ENCODE assay signal across 19 cellular contexts in the genomic region with DNA sequence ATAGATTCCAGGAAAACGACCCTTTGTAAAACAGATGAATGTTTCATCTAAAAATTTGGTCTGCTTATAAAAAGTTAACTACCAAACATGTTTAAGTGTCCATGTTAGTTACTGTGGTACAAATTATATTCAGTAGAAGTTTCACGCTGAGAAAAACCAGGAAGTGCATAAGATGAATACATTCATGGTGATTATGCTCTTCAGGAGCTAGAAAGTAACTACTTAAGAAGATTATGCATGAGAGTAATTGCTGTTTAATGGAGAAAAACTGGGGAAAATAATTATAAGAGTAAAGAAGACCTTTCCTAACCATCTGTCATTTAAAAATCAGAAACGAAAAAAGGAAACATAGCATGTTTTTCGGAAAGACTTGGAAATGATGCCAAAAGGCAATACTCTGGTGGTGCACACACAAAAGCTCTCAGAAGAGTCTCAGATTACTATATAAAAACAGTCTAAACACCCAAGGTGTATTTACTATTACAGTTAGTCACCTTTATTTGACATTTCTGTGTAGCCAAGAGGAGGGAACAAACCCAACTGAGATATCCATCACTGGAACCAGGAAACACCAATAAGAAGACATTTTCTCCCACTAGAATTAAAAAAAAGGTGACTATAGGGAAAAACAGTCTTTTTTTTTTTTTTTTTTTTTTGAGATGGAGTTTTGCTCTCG. TPM values are rescaled to one million over a fixed set of nuclear protein-coding genes. Genes with fewer than 3 reads are reported as not detected.
DNase-seq lines count a peak whose midpoint lies in the region; ATAC-seq and TF ChIP-seq lines count a peak whose summit lies in the region.
"Had no signal": no experiment of that assay in that cellular context is flagged by ENCODE, and none has a peak within 500 bp of the region (broad histone marks: within the 10 kb centered on the region; RNA-seq: fewer than 3 reads in every experiment).

No MANE protein-coding gene starts in this region.

- 68% methylated on average over 4 of the region's 5 CpGs for WGBS in mammary epithelial cell (ENCODE audit: low coverage, missing lambda C conversion rate)
- 75% methylated on average over 5 of the region's 5 CpGs for WGBS in SK-N-SH (ENCODE audit: low lambda C conversion rate)

- no peaks in the 10 kb centered on the region for H3K9me3 Mint-ChIP-seq in MCF 10A (ENCODE audit: unreplicated experiment)
- H3K9me3 Mint-ChIP-seq in type B pancreatic cell, result no peaks in the 10 kb centered on the region
- H3K9me3 Mint-ChIP-seq: brain; T-helper 2 cell treated with Interferon-gamma antibody and Interleukin-4, amounts not matched to agents 5 μg/mL and 100 μg/mL, for 36 hours had no signal

- H3K27ac Mint-ChIP-seq in MCF 10A (ENCODE audit: low read depth, unreplicated experiment) (no peak overlapping the region), type B pancreatic cell (peak overlapping the region; percentile 55)
- H3K27ac Mint-ChIP-seq: activated naive CD8-positive, alpha-beta T cell; brain; T-helper 2 cell treated with Interferon-gamma antibody and Interleukin-4, amounts not matched to agents 5 μg/mL and 100 μg/mL, for 36 hours had no signal

- TSS peak; percentile 68 for BruUV-seq in mammary epithelial cell (replicated peaks; lab: Mats Ljungman, UMichigan)
- no TSS peak for BruUV-seq in MCF 10A (replicated peaks; lab: Mats Ljungman, UMichigan)

- H3K9ac ChIP-seq in mammary epithelial cell (ENCODE audit: insufficient read depth, low read length) (no peak overlapping the region), OCI-LY1 (ENCODE audit: low read length) (no peak overlapping the region), SK-N-SH (no peak overlapping the region)

- H3K4me2 ChIP-seq in mammary epithelial cell (ENCODE audit: insufficient read depth, low read depth, low read length) (no peak overlapping the region), OCI-LY1 (ENCODE audit: low read length) (peak overlapping the region; percentile 40; the same call in 1 of the 2 replicates), SK-N-SH (no peak overlapping the region)

- H3K36me3 ChIP-seq in mammary epithelial cell (ENCODE audit: insufficient read depth, low read length), result no peaks in the 10 kb centered on the region
- H3K36me3 ChIP-seq in OCI-LY1 (ENCODE audit: insufficient read depth, low read length), result no peaks in the 10 kb centered on the region
- H3K36me3 ChIP-seq in SK-N-SH (replicated peaks in 1 of 2; ENCODE audit: control insufficient read depth in 1 of 2, insufficient read depth in 2 of 2, low read length in 1 of 2), result no peaks in the 10 kb centered on the region
- H3K36me3 ChIP-seq: gastroesophageal sphincter, left ventricle myocardium inferior, sigmoid colon had no signal

- TF ChIP-seq CTCF in mammary epithelial cell (conservative IDR thresholded peaks at IDR 0.05 in 1 of 2, IDR thresholded peaks at IDR 0.05 in 1 of 2; ENCODE audit: extremely low read depth in 1 of 2, insufficient read depth in 1 of 2, low read depth in 1 of 2, low read length in 2 of 2) (no peak), MCF 10A (IDR thresholded peaks at IDR 0.05; ENCODE audit: unreplicated experiment) (no peak), OCI-LY1 (IDR thresholded peaks at IDR 0.05; ENCODE audit: low read length) (no peak), type B pancreatic cell (conservative IDR thresholded peaks at IDR 0.05) (no peak), SK-N-SH (IDR thresholded peaks at IDR 0.05) (no peak)

- H3K4me1 Mint-ChIP-seq in MCF 10A (ENCODE audit: insufficient read depth, unreplicated experiment) (no peaks in the 10 kb centered on the region), type B pancreatic cell (ENCODE audit: unreplicated experiment) (peaks cover 11% of the 10 kb centered on the region)

- CTCF ChIA-PET in mammary epithelial cell (lab: Charles Lee; ENCODE audit: low non-redundant PET) (no interaction called here), MCF 10A (lab: Yijun Ruan, JAX) (no interaction called here), SK-N-SH (lab: Yijun Ruan, JAX) (interaction anchor here (1.0 to 1.4 kb wide), 2 partner anchors 20 to 38 kb away, joined by 3 read pairs; no protein-coding TSS in a partner anchor)

- H2AFZ ChIP-seq in mammary epithelial cell (ENCODE audit: low read depth, low read length) (no peak overlapping the region), OCI-LY1 (ENCODE audit: low read length) (peak overlapping the region; percentile 94; the same call in 1 of the 2 replicates), SK-N-SH (ENCODE audit: low read depth) (no peak overlapping the region)

- intact Hi-C loops in mammary epithelial cell (cut with micrococcal nuclease) (no loop called here), MCF 10A (cut with micrococcal nuclease) (no loop called here)

- no peaks in the 10 kb centered on the region for H3K27me3 ChIP-seq in mammary epithelial cell (ENCODE audit: insufficient read depth, low read length)
- H3K27me3 ChIP-seq in OCI-LY1 (ENCODE audit: insufficient read depth, low read length), result no peaks in the 10 kb centered on the region
- no peaks in the 10 kb centered on the region for H3K27me3 ChIP-seq in SK-N-SH (ENCODE audit: insufficient read depth)
- H3K27me3 ChIP-seq: gastroesophageal sphincter, sigmoid colon had no signal

- H3K27me3 Mint-ChIP-seq in MCF 10A (ENCODE audit: insufficient read depth, unreplicated experiment), result no peaks in the 10 kb centered on the region
- H3K27me3 Mint-ChIP-seq in type B pancreatic cell, result no peaks in the 10 kb centered on the region
- H3K27me3 Mint-ChIP-seq: activated naive CD8-positive, alpha-beta T cell; brain had no signal

- H3K4me1 ChIP-seq in mammary epithelial cell (ENCODE audit: insufficient read depth, low read length), result no peaks in the 10 kb centered on the region
- H3K4me1 ChIP-seq in OCI-LY1 (ENCODE audit: insufficient read depth, low read length, severe bottlenecking), result peaks cover 14% of the 10 kb centered on the region
- 0 out of 4 replicates have a peak, but pooled peaks cover 0 to 6% of the 10 kb centered on the region in 2 experiments for H3K4me1 ChIP-seq in SK-N-SH (ENCODE audit: control insufficient read depth in 1 of 2, insufficient read depth in 2 of 2, low read depth in 1 of 2, low read length in 1 of 2)
- H3K4me1 ChIP-seq: gastroesophageal sphincter, left ventricle myocardium inferior, sigmoid colon had no signal

- ATAC-seq in HG03432 (IDR thresholded peaks at IDR 0.05; ENCODE audit: unreplicated experiment) (no peak), HG02623 (IDR thresholded peaks at IDR 0.05; ENCODE audit: unreplicated experiment) (no peak)
- ATAC-seq: gastroesophageal sphincter had no signal

- POLR2A ChIA-PET in MCF 10A (lab: Yijun Ruan, JAX) (no interaction called here), SK-N-SH (lab: Yijun Ruan, JAX) (no interaction called here)

- DNase-seq in mammary epithelial cell (no peak), MCF 10A (ENCODE audit: unreplicated experiment) (no peak), NCI-H2029 (lab: John Stamatoyannopoulos, UW) (peak; percentile 27), type B pancreatic cell (ENCODE audit: extremely low spot score, unreplicated experiment) (no peak), SK-N-SH (no peak)
- DNase-seq: activated CD4-positive, alpha-beta T cell treated with anti-CD3 and anti-CD28 coated beads, Interleukin-2, amount 50 U/mL, for 1 hour; activated T-cell treated with anti-CD3 and anti-CD28 coated beads, Interleukin-2, amount 50 U/mL, for 1 hour; cortex of kidney; left ventricle myocardium inferior; SHP77; sigmoid colon; stimulated activated CD4-positive, alpha-beta T cell treated with anti-CD3 and anti-CD28 coated beads, Interleukin-2, amount 100 ng/mL, for 24 hours had no signal

- no peaks in the 10 kb centered on the region for H3K9me3 ChIP-seq in mammary epithelial cell (replicated peaks; ENCODE audit: insufficient read depth, low read length)
- no peaks in the 10 kb centered on the region for H3K9me3 ChIP-seq in OCI-LY1 (ENCODE audit: low read length)
- no peaks in the 10 kb centered on the region for H3K9me3 ChIP-seq in SK-N-SH
- H3K9me3 ChIP-seq: gastroesophageal sphincter, left ventricle myocardium inferior, sigmoid colon had no signal

- no peaks in the 10 kb centered on the region for H3K79me2 ChIP-seq in mammary epithelial cell (ENCODE audit: insufficient read depth, low read length)
- H3K79me2 ChIP-seq in OCI-LY1 (ENCODE audit: insufficient read depth, low read length), result no peaks in the 10 kb centered on the region
- H3K79me2 ChIP-seq in SK-N-SH (ENCODE audit: insufficient read depth), result no peaks in the 10 kb centered on the region

- H3K4me3 Mint-ChIP-seq in MCF 10A (ENCODE audit: unreplicated experiment) (no peak overlapping the region), type B pancreatic cell (no peak overlapping the region)
- H3K4me3 Mint-ChIP-seq: activated naive CD8-positive, alpha-beta T cell; brain; T-helper 2 cell treated with Interferon-gamma antibody and Interleukin-4, amounts not matched to agents 5 μg/mL and 100 μg/mL, for 36 hours had no signal

- H3F3A ChIP-seq in OCI-LY1 (ENCODE audit: insufficient read depth, low read length), result no peaks in the 10 kb centered on the region
- peaks cover 4% of the 10 kb centered on the region for H3F3A ChIP-seq in SK-N-SH (replicated peaks; ENCODE audit: insufficient read depth)

- H4K20me1 ChIP-seq in mammary epithelial cell (ENCODE audit: insufficient read depth, low read length) (no peaks in the 10 kb centered on the region), OCI-LY1 (ENCODE audit: insufficient read depth, low read length) (no peaks in the 10 kb centered on the region), SK-N-SH (ENCODE audit: insufficient read depth) (no peaks in the 10 kb centered on the region)

- TF ChIP-seq RAD21 in SK-N-SH (IDR thresholded peaks at IDR 0.05; ENCODE audit: low read length), result no peak

- no peak overlapping the region for H3K4me3 ChIP-seq in mammary epithelial cell (replicated peaks in 1 of 3; ENCODE audit: insufficient read depth in 1 of 3, low read depth in 2 of 3, low read length in 3 of 3)
- H3K4me3 ChIP-seq in OCI-LY1 (ENCODE audit: low read depth, low read length, poor library complexity, severe bottlenecking), result no peak overlapping the region
- H3K4me3 ChIP-seq in SK-N-SH (ENCODE audit: low read depth in 2 of 2, low read length in 1 of 2), result no peak overlapping the region
- H3K4me3 ChIP-seq: gastroesophageal sphincter, left ventricle myocardium inferior, sigmoid colon had no signal

- in situ Hi-C loops in mammary epithelial cell (cut with MboI; ENCODE audit: low sequenced_read_pairs in 2 of 2), result no loop called here

- no peaks in the 10 kb centered on the region for H3K36me3 Mint-ChIP-seq in MCF 10A (ENCODE audit: insufficient read depth, unreplicated experiment)
- no peaks in the 10 kb centered on the region for H3K36me3 Mint-ChIP-seq in type B pancreatic cell
- H3K36me3 Mint-ChIP-seq: activated naive CD8-positive, alpha-beta T cell; brain had no signal

- no peak overlapping the region for H3K27ac ChIP-seq in mammary epithelial cell (ENCODE audit: insufficient read depth, low read depth, low read length)
- H3K27ac ChIP-seq in OCI-LY1 (ENCODE audit: low read depth, low read length, poor library complexity, severe bottlenecking), result no peak overlapping the region
- no peak overlapping the region for H3K27ac ChIP-seq in SK-N-SH (ENCODE audit: low read depth in 2 of 2, low read length in 1 of 2)
- H3K27ac ChIP-seq: gastroesophageal sphincter, left ventricle myocardium inferior, sigmoid colon had no signal

- H3K9me2 ChIP-seq in OCI-LY1 (ENCODE audit: low read depth, low read length) (no peaks in the 10 kb centered on the region), SK-N-SH (no peaks in the 10 kb centered on the region)

- dilution Hi-C loops in mammary epithelial cell (cut with HindIII; ENCODE audit: low sequenced_read_pairs), result no loop called here

- TF ChIP-seq EP300 in SK-N-SH (IDR thresholded peaks at IDR 0.05; ENCODE audit: borderline replicate concordance in 1 of 2, low read depth in 1 of 2, low read length in 1 of 2), result no peak

RNA-seq across cellular contexts. Expression of a gene that starts 38.8 kb away (rescaled TPM):
- total RNA-seq in mammary epithelial cell, result 1 to 10 TPM; 8.7 to 9.0 TPM
- polyA plus RNA-seq in mammary epithelial cell, result 11.0 TPM
- 0.98 TPM for polyA minus RNA-seq in mammary epithelial cell
- total RNA-seq in MCF 10A (2022), result 8.4 and 13.5 TPM in 2 replicates
- 23.1 and 26.4 TPM in 2 replicates for total RNA-seq in type B pancreatic cell (ENCODE audit: low replicate concordance)
- 18.7 and 19.4 TPM in 2 replicates for polyA plus RNA-seq in SK-N-SH (2012; rRNA removed)
- 19.9 and 23.3 TPM in 2 replicates for polyA plus RNA-seq in SK-N-SH (2012; cell fraction: cytosol; rRNA removed)
- polyA plus RNA-seq in SK-N-SH (2012; cell fraction: nucleus; rRNA removed), result 9.5 and 10.2 TPM in 2 replicates

RNA-seq across cellular contexts. Expression of a gene that starts 47.4 kb away (rescaled TPM):
- total RNA-seq in mammary epithelial cell (10 to 100 TPM; 11.2 to 30.0 TPM), MCF 10A (2022) (19.7 and 23.3 TPM in 2 replicates), type B pancreatic cell (ENCODE audit: low replicate concordance) (20.8 and 30.7 TPM in 2 replicates)
- polyA plus RNA-seq in mammary epithelial cell (16.3 TPM), SK-N-SH (2012; rRNA removed) (8.7 and 10.0 TPM in 2 replicates)
- polyA minus RNA-seq in mammary epithelial cell, result 28.4 TPM
- polyA plus RNA-seq in SK-N-SH (2012; cell fraction: cytosol; rRNA removed), result 12.3 and 13.0 TPM in 2 replicates
- 9.4 and 13.2 TPM in 2 replicates for polyA plus RNA-seq in SK-N-SH (2012; cell fraction: nucleus; rRNA removed)
